1 cellular context compared by ENCODE assay signal in genomic region chr3:16118396-16118795, GRCh38.
TF ChIP-seq lines count a peak whose summit lies in the region.

No MANE protein-coding gene starts in this region.

TF ChIP-seq in K562, 482 proteins besides CTCF, POLR2A, EP300 and RAD21 (continued from another document):
- TF ChIP-seq ATF2 (CRISPR knock-in tag; IDR thresholded peaks at IDR 0.05), result no peak
- no peak for TF ChIP-seq SMARCE1 (IDR thresholded peaks at IDR 0.05)
